In genomic region chr5:93346301-93346700, GRCh38 we compare ENCODE assay signal across 21 cellular contexts.
DNase-seq lines count a peak whose midpoint lies in the region; ATAC-seq and TF ChIP-seq lines count a peak whose summit lies in the region.
"Had no signal": no experiment of that assay in that cellular context is flagged by ENCODE, and none has a peak within 500 bp of the region (broad histone marks: within the 10 kb centered on the region; RNA-seq: fewer than 3 reads in every experiment).

No MANE protein-coding gene starts in this region.

- DNase-seq in EH (ENCODE audit: low read depth) (peak; percentile 21), IMR-90 (peak; percentile 25), fibroblast of mammary gland (ENCODE audit: low read depth) (peak; percentile 51), C1 segment of cervical spinal cord (lab: John Stamatoyannopoulos, UW) (no peak)
- DNase-seq: 8988T; ACHN; Caco-2; CD4-positive, CD25-positive, alpha-beta regulatory T cell; CD8-positive, alpha-beta T cell; DMS153; DND-41; EL; GDM1; GOT3 had no signal

- no peaks in the 10 kb centered on the region for H3K9me3 ChIP-seq in IMR-90 (ENCODE audit: control insufficient read depth, insufficient read depth, low read length)
- H3K9me3 ChIP-seq: A549, Caco-2, HAP-1 had no signal

- no peak for ATAC-seq in IMR-90 (ENCODE audit: low read depth)
- no peak for ATAC-seq in GM18909 (IDR thresholded peaks at IDR 0.05; ENCODE audit: poor library complexity, unreplicated experiment)
- no peak for ATAC-seq in HG02970 (IDR thresholded peaks at IDR 0.05; ENCODE audit: low FRiP score, unreplicated experiment)
- no peak for ATAC-seq in HG03571 (IDR thresholded peaks at IDR 0.05; ENCODE audit: unreplicated experiment)
- ATAC-seq: A549; CD8-positive, alpha-beta T cell; GM12878 had no signal

- no peak overlapping the region for H3K27ac ChIP-seq in IMR-90 (ENCODE audit: insufficient read depth, low read length)
- H3K27ac ChIP-seq: A549, C4-2B had no signal

- no peak overlapping the region for H3K4ac ChIP-seq in IMR-90 (ENCODE audit: low read depth, low read length)

- no peak overlapping the region for H4K8ac ChIP-seq in IMR-90 (ENCODE audit: low read depth in 2 of 2, low read length in 2 of 2)

- no peak overlapping the region for H2BK15ac ChIP-seq in IMR-90 (ENCODE audit: low read depth, low read length)

- no peak overlapping the region for H2BK120ac ChIP-seq in IMR-90 (ENCODE audit: low read depth, low read length)

- H2BK5ac ChIP-seq in IMR-90 (ENCODE audit: low read depth, low read length, poor library complexity, severe bottlenecking): no peak overlapping the region

- BruUV-seq in IMR-90 (replicated peaks; lab: Mats Ljungman, UMichigan): no TSS peak

- H4K20me1 ChIP-seq in IMR-90 (ENCODE audit: insufficient read depth, low read length): no peaks in the 10 kb centered on the region

- no peaks in the 10 kb centered on the region for H3K36me3 ChIP-seq in IMR-90 (ENCODE audit: control insufficient read depth, insufficient read depth, low read length)
- H3K36me3 ChIP-seq: HAP-1 had no signal

- no peak overlapping the region for H3K18ac ChIP-seq in IMR-90 (ENCODE audit: low read depth, low read length)

- H3K9ac ChIP-seq in IMR-90 (ENCODE audit: low read depth, low read length): no peak overlapping the region

- H4K5ac ChIP-seq in IMR-90 (ENCODE audit: low read depth, low read length): no peak overlapping the region

- H3K14ac ChIP-seq in IMR-90 (replicated peaks; ENCODE audit: low read depth, low read length): no peak overlapping the region

- H3K9me1 ChIP-seq in IMR-90 (ENCODE audit: insufficient read depth, low read length): 0 out of 2 replicates have a peak, but pooled peaks cover 3% of the 10 kb centered on the region

- H4K91ac ChIP-seq in IMR-90 (ENCODE audit: insufficient read depth, low read depth, low read length): no peak overlapping the region

- POLR2A ChIA-PET in IMR-90 (lab: Charles Lee; ENCODE audit: unreplicated experiment): interaction anchor here (0.6 kb wide), 1 partner anchor 12 kb away, joined by 3 read pairs; no protein-coding TSS in a partner anchor

- no peak overlapping the region for H2AK5ac ChIP-seq in IMR-90 (ENCODE audit: low read depth, low read length)

- TF ChIP-seq CTCF in IMR-90 (conservative IDR thresholded peaks at IDR 0.05; ENCODE audit: low read depth, low read length) (no peak), fibroblast of mammary gland (conservative IDR thresholded peaks at IDR 0.05; ENCODE audit: control insufficient read depth, insufficient read depth, low read depth, low read length) (no peak)

- WGBS in IMR-90 (ENCODE audit: extremely low coverage in 2 of 2, insufficient read length in 1 of 2), 2 experiments: no CpG with 5 or more reads among the region's 5 CpGs

- H2AK9ac ChIP-seq in IMR-90 (replicated peaks; ENCODE audit: low read depth, low read length, poor library complexity): no peak overlapping the region

- intact Hi-C loops in IMR-90 (cut with micrococcal nuclease): no loop called here

- H2BK20ac ChIP-seq in IMR-90 (ENCODE audit: low read depth, low read length): no peak overlapping the region

- no peaks in the 10 kb centered on the region for H3K79me1 ChIP-seq in IMR-90 (ENCODE audit: low read depth in 1 of 2, low read length in 2 of 2)

- H3K27me3 ChIP-seq in IMR-90 (ENCODE audit: control insufficient read depth, insufficient read depth, low read length): no peaks in the 10 kb centered on the region

- H3K4me3 ChIP-seq in IMR-90 (ENCODE audit: insufficient read depth, low read depth, low read length) (no peak overlapping the region), fibroblast of mammary gland (ENCODE audit: control insufficient read depth, low read depth, low read length) (no peak overlapping the region)
- H3K4me3 ChIP-seq: A549, GM12878, HAP-1 had no signal

- H3K56ac ChIP-seq in IMR-90 (ENCODE audit: extremely low read depth, insufficient read depth, low read length): no peak overlapping the region

- in situ Hi-C loops in IMR-90 (cut with MboI; ENCODE audit: low sequenced_read_pairs): no loop called here

- no peak overlapping the region for H2AFZ ChIP-seq in IMR-90 (replicated peaks; ENCODE audit: low read length, poor library complexity)

- no peaks in the 10 kb centered on the region; the same call in none of the 2 replicates for H3K4me1 ChIP-seq in IMR-90 (ENCODE audit: control insufficient read depth, insufficient read depth, low read length)
- H3K4me1 ChIP-seq: A549, Caco-2, HAP-1 had no signal

- dilution Hi-C loops in IMR-90 (cut with HindIII; ENCODE audit: low sequenced_read_pairs, unreplicated experiment): no loop called here

- CTCF ChIA-PET in IMR-90 (lab: Yijun Ruan, JAX): no interaction called here

- no peak overlapping the region for H3K23ac ChIP-seq in IMR-90 (ENCODE audit: low read depth, low read length)

- TF ChIP-seq RAD21 in IMR-90 (IDR thresholded peaks at IDR 0.05; ENCODE audit: low read length): no peak

- H3K4me2 ChIP-seq in IMR-90 (ENCODE audit: low read depth, low read length): no peak overlapping the region
- H3K4me2 ChIP-seq: A549 had no signal

- no peak for TF ChIP-seq POLR2A in IMR-90 (IDR thresholded peaks at IDR 0.05; ENCODE audit: low read depth, low read length)

TF ChIP-seq in IMR-90, 13 proteins besides CTCF, POLR2A, EP300 and RAD21:
- TF ChIP-seq MAFK (IDR thresholded peaks at IDR 0.05; ENCODE audit: low read depth, low read length): no peak
- no peak for TF ChIP-seq CEBPB (IDR thresholded peaks at IDR 0.05; ENCODE audit: low read depth, low read length)
- TF ChIP-seq MXI1 (IDR thresholded peaks at IDR 0.05; ENCODE audit: borderline replicate concordance, low read depth, low read length): no peak
- TF ChIP-seq FOS (IDR thresholded peaks at IDR 0.05; ENCODE audit: low read depth, low read length): no peak
- TF ChIP-seq SMC3 (IDR thresholded peaks at IDR 0.05; ENCODE audit: low read depth, low read length): no peak
- TF ChIP-seq USF2 (IDR thresholded peaks at IDR 0.05; ENCODE audit: low read depth, low read length): no peak
- no peak for TF ChIP-seq NFE2L2 (IDR thresholded peaks at IDR 0.05; ENCODE audit: low read depth, low read length)
- TF ChIP-seq BHLHE40 (IDR thresholded peaks at IDR 0.05; ENCODE audit: low read depth, low read length): no peak
- no peak for TF ChIP-seq RCOR1 (IDR thresholded peaks at IDR 0.05; ENCODE audit: insufficient replicate concordance, low read length)
- no peak for TF ChIP-seq ELK1 (IDR thresholded peaks at IDR 0.05; ENCODE audit: borderline replicate concordance, low read depth, low read length)
- no peak for TF ChIP-seq MAZ (IDR thresholded peaks at IDR 0.05; ENCODE audit: borderline replicate concordance, low read depth, low read length)
- TF ChIP-seq RFX5 (IDR thresholded peaks at IDR 0.05; ENCODE audit: low read depth, low read length): no peak
- no peak for TF ChIP-seq CHD1 (IDR thresholded peaks at IDR 0.05; ENCODE audit: low read depth, low read length)

Comparison
In these comparisons a context has a peak if more than half of its experiments do, and no peak if none do; other contexts are left out.
1. DNase-seq: peak in EH (single experiment), IMR-90 (single experiment) and fibroblast of mammary gland (single experiment); none in C1 segment of cervical spinal cord (0 of 14).